19 cellular contexts compared by ENCODE assay signal in genomic region chr6:21556968-21557721, GRCh38. TPM values are rescaled to one million over a fixed set of nuclear protein-coding genes. Genes with fewer than 3 reads are reported as not detected.
DNase-seq lines count a peak whose midpoint lies in the region; FAIRE-seq and TF ChIP-seq lines count a peak whose summit lies in the region.
"Had no signal": no experiment of that assay in that cellular context is flagged by ENCODE, and none has a peak within 500 bp of the region (broad histone marks: within the 10 kb centered on the region; RNA-seq: fewer than 3 reads in every experiment).

No MANE protein-coding gene starts in this region.

- no peaks in the 10 kb centered on the region for H4K20me1 ChIP-seq in mammary epithelial cell (ENCODE audit: insufficient read depth, low read length)

- no peaks in the 10 kb centered on the region for H3K9me3 Mint-ChIP-seq in MCF 10A (ENCODE audit: unreplicated experiment)
- H3K9me3 Mint-ChIP-seq: activated naive CD4-positive, alpha-beta T cell treated with anti-CD3 and anti-CD28 coated beads, Interleukin-2, amount 50 U/mL, for 24 hours had no signal

- no peaks in the 10 kb centered on the region for H3K79me2 ChIP-seq in mammary epithelial cell (ENCODE audit: insufficient read depth, low read length)

- H3K4me1 ChIP-seq in mammary epithelial cell (ENCODE audit: insufficient read depth, low read length) (no peaks in the 10 kb centered on the region), adipocyte (ENCODE audit: control insufficient read depth, insufficient read depth, low read length) (peaks cover 14% of the 10 kb centered on the region), suprapubic skin (peaks cover 11% of the 10 kb centered on the region)
- H3K4me1 ChIP-seq: A549, Peyer's patch had no signal

- intact Hi-C loops in MCF 10A (cut with micrococcal nuclease): no loop called here
- intact Hi-C loops in mammary epithelial cell (cut with micrococcal nuclease): no loop called here

- dilution Hi-C loops in mammary epithelial cell (cut with HindIII; ENCODE audit: low sequenced_read_pairs): no loop called here

- H3K36me3 Mint-ChIP-seq in MCF 10A (ENCODE audit: insufficient read depth, unreplicated experiment): no peaks in the 10 kb centered on the region
- H3K36me3 Mint-ChIP-seq: activated naive CD4-positive, alpha-beta T cell treated with anti-CD3 and anti-CD28 coated beads, Interleukin-2, amount 50 U/mL, for 24 hours; CD4-positive, CD25-positive, alpha-beta regulatory T cell had no signal

- CTCF ChIA-PET in MCF 10A (lab: Yijun Ruan, JAX): interaction anchor here (0.7 to 0.8 kb wide), 2 partner anchors 14 to 74 kb away, joined by 4 read pairs; no protein-coding TSS in a partner anchor
- CTCF ChIA-PET in mammary epithelial cell (lab: Charles Lee; ENCODE audit: low non-redundant PET): no interaction called here

- in situ Hi-C loops in mammary epithelial cell (cut with MboI; ENCODE audit: low sequenced_read_pairs in 2 of 2): no loop called here

- no peak for FAIRE-seq in GM12891 (lab: Jason Lieb, UNC)
- FAIRE-seq: A549, K562 had no signal

- TF ChIP-seq POLR2A in suprapubic skin (IDR thresholded peaks at IDR 0.05) (no peak), GM12891 (IDR thresholded peaks at IDR 0.05; ENCODE audit: low read depth, low read length) (no peak)

- DNase-seq in MCF 10A (ENCODE audit: unreplicated experiment) (peak; percentile 33), mammary epithelial cell (no peak), adipocyte (ENCODE audit: low read depth) (peak; percentile 4), kidney tubule cell (ENCODE audit: low spot score) (peak; percentile 60), suprapubic skin (ENCODE audit: low spot score in 2 of 2) (no peak), GM12891 (ENCODE audit: insufficient read length, low spot score) (no peak)
- DNase-seq in activated T-cell treated with anti-CD3 and anti-CD28 coated beads, Interleukin-2, amount 50 U/mL, for 48 hours: no peak
- no peak for DNase-seq in activated CD8-positive, alpha-beta memory T cell treated with anti-CD3 and anti-CD28 coated beads for 24 hours
- DNase-seq: activated CD4-positive, alpha-beta T cell treated with anti-CD3 and anti-CD28 coated beads, Interleukin-2, amount 50 U/mL, for 1 hour; brain microvascular endothelial cell; CD4-positive, CD25-positive, alpha-beta regulatory T cell; NCI-H1417 treated with DMSO at 0.1 percent for 48 hours; NCI-H524 treated with DMSO at 0.1 percent for 48 hours; Peyer's patch; stimulated activated CD4-positive, alpha-beta T cell treated with anti-CD3 and anti-CD28 coated beads, Interleukin-12 subunit alpha, Interleukin-12 subunit beta, amount 100 ng/mL, for 4 hours; stimulated activated naive CD4-positive, alpha-beta T cell had no signal

- H3K4me2 ChIP-seq in mammary epithelial cell (ENCODE audit: insufficient read depth, low read depth, low read length): no peak overlapping the region
- H3K4me2 ChIP-seq: A549 had no signal

- no peak overlapping the region for H3K4me3 Mint-ChIP-seq in MCF 10A (ENCODE audit: unreplicated experiment)
- H3K4me3 Mint-ChIP-seq: activated naive CD4-positive, alpha-beta T cell treated with anti-CD3 and anti-CD28 coated beads, Interleukin-2, amount 50 U/mL, for 24 hours; CD4-positive, CD25-positive, alpha-beta regulatory T cell had no signal

- no peak for TF ChIP-seq EP300 in suprapubic skin (IDR thresholded peaks at IDR 0.05)

- no peak overlapping the region for H3K4me3 ChIP-seq in mammary epithelial cell (replicated peaks in 1 of 3; ENCODE audit: insufficient read depth in 1 of 3, low read depth in 2 of 3, low read length in 3 of 3)
- H3K4me3 ChIP-seq in adipocyte (ENCODE audit: low read length): no peak overlapping the region
- no peak overlapping the region for H3K4me3 ChIP-seq in suprapubic skin
- H3K4me3 ChIP-seq: A549, K562, Peyer's patch had no signal

- POLR2A ChIA-PET in MCF 10A (lab: Yijun Ruan, JAX): interaction anchor here (0.9 kb wide), 1 partner anchor 31 kb away, joined by 3 read pairs; no protein-coding TSS in a partner anchor

- H3K4me1 Mint-ChIP-seq in MCF 10A (ENCODE audit: insufficient read depth, unreplicated experiment): no peaks in the 10 kb centered on the region
- H3K4me1 Mint-ChIP-seq: activated naive CD4-positive, alpha-beta T cell treated with anti-CD3 and anti-CD28 coated beads, Interleukin-2, amount 50 U/mL, for 24 hours; CD4-positive, CD25-positive, alpha-beta regulatory T cell had no signal

- TF ChIP-seq CTCF in MCF 10A (IDR thresholded peaks at IDR 0.05; ENCODE audit: unreplicated experiment) (no peak), mammary epithelial cell (conservative IDR thresholded peaks at IDR 0.05 in 1 of 2, IDR thresholded peaks at IDR 0.05 in 1 of 2; ENCODE audit: extremely low read depth in 1 of 2, insufficient read depth in 1 of 2, low read depth in 1 of 2, low read length in 2 of 2) (no peak), suprapubic skin (IDR thresholded peaks at IDR 0.05) (no peak)

- H3K9ac ChIP-seq in mammary epithelial cell (ENCODE audit: insufficient read depth, low read length) (no peak overlapping the region), adipocyte (ENCODE audit: low read length) (no peak overlapping the region)

- H3K27ac ChIP-seq in mammary epithelial cell (ENCODE audit: insufficient read depth, low read depth, low read length) (no peak overlapping the region), suprapubic skin (peak overlapping the region; percentile 44)
- H3K27ac ChIP-seq: A549, brain microvascular endothelial cell, Peyer's patch had no signal

- peak overlapping the region; percentile 26 for H3K27ac Mint-ChIP-seq in MCF 10A (ENCODE audit: low read depth, unreplicated experiment)
- H3K27ac Mint-ChIP-seq: activated naive CD4-positive, alpha-beta T cell treated with anti-CD3 and anti-CD28 coated beads, Interleukin-2, amount 50 U/mL, for 24 hours; CD4-positive, CD25-positive, alpha-beta regulatory T cell had no signal

- WGBS in mammary epithelial cell (ENCODE audit: low coverage, missing lambda C conversion rate): 64% methylated on average over 5 of the region's 5 CpGs
- 27% methylated on average over 5 of the region's 5 CpGs for WGBS in suprapubic skin

- no peaks in the 10 kb centered on the region for H3K27me3 ChIP-seq in mammary epithelial cell (ENCODE audit: insufficient read depth, low read length)
- no peaks in the 10 kb centered on the region for H3K27me3 ChIP-seq in adipocyte (replicated peaks; ENCODE audit: control insufficient read depth, insufficient read depth, low read length)
- no peaks in the 10 kb centered on the region for H3K27me3 ChIP-seq in suprapubic skin
- H3K27me3 ChIP-seq: brain microvascular endothelial cell, Peyer's patch had no signal

- H3K9me3 ChIP-seq in mammary epithelial cell (replicated peaks; ENCODE audit: insufficient read depth, low read length) (no peaks in the 10 kb centered on the region), adipocyte (ENCODE audit: control insufficient read depth, low read length) (no peaks in the 10 kb centered on the region), suprapubic skin (no peaks in the 10 kb centered on the region)
- H3K9me3 ChIP-seq: A549, Peyer's patch had no signal

- H3K36me3 ChIP-seq in mammary epithelial cell (ENCODE audit: insufficient read depth, low read length): no peaks in the 10 kb centered on the region
- H3K36me3 ChIP-seq in adipocyte (ENCODE audit: control insufficient read depth, insufficient read depth, low read length, severe bottlenecking): no peaks in the 10 kb centered on the region
- H3K36me3 ChIP-seq in suprapubic skin: no peaks in the 10 kb centered on the region
- H3K36me3 ChIP-seq: brain microvascular endothelial cell, Peyer's patch had no signal

- no peak overlapping the region for H2AFZ ChIP-seq in mammary epithelial cell (ENCODE audit: low read depth, low read length)

- H3K27me3 Mint-ChIP-seq in MCF 10A (ENCODE audit: insufficient read depth, unreplicated experiment): no peaks in the 10 kb centered on the region
- H3K27me3 Mint-ChIP-seq: CD4-positive, CD25-positive, alpha-beta regulatory T cell had no signal

- BruUV-seq in MCF 10A (replicated peaks; lab: Mats Ljungman, UMichigan) (no TSS peak), mammary epithelial cell (replicated peaks; lab: Mats Ljungman, UMichigan) (no TSS peak)

TF ChIP-seq in GM12891, 5 proteins besides CTCF, POLR2A, EP300 and RAD21:
- TF ChIP-seq PAX5 (IDR thresholded peaks at IDR 0.05; ENCODE audit: insufficient read depth, low read length, severe bottlenecking) (no peak), POU2F2 (IDR thresholded peaks at IDR 0.05; ENCODE audit: low read depth, low read length) (no peak), POLR2AphosphoS5 (IDR thresholded peaks at IDR 0.05; ENCODE audit: low read depth, low read length) (no peak), SPI1 (IDR thresholded peaks at IDR 0.05; ENCODE audit: low read depth, low read length) (no peak), TAF1 (IDR thresholded peaks at IDR 0.05; ENCODE audit: low read depth, low read length) (no peak)

RNA-seq across cellular contexts. Expression of gene SOX4, which starts 36.4 kb away (rescaled TPM):
- total RNA-seq in MCF 10A (2022): 12.8 and 12.9 TPM in 2 replicates
- 10 to 100 TPM; 22.3 to 64.8 TPM for total RNA-seq in mammary epithelial cell
- 6.2 TPM for polyA plus RNA-seq in mammary epithelial cell
- polyA minus RNA-seq in mammary epithelial cell: 9.2 TPM
- 10 to 100 TPM; 10.9 to 16.7 (median 15.8) TPM for total RNA-seq in suprapubic skin
- polyA plus RNA-seq in GM12891 (2012; ENCODE audit: low read depth, missing spikeins): 19.5 TPM

Comparison
In these comparisons a context has a peak if more than half of its experiments do, and no peak if none do; other contexts are left out.
1. DNase-seq: peak in MCF 10A (single experiment), adipocyte (single experiment) and kidney tubule cell (single experiment); none in mammary epithelial cell (single experiment), suprapubic skin (0 of 2), activated T-cell treated with anti-CD3 and anti-CD28 coated beads, Interleukin-2, amount 50 U/mL, for 48 hours (0 of 2), GM12891 (single experiment) and activated CD8-positive, alpha-beta memory T cell treated with anti-CD3 and anti-CD28 coated beads for 24 hours (single experiment).